Comparison of ENCODE assay signal across 1 cellular context in the genomic region with DNA sequence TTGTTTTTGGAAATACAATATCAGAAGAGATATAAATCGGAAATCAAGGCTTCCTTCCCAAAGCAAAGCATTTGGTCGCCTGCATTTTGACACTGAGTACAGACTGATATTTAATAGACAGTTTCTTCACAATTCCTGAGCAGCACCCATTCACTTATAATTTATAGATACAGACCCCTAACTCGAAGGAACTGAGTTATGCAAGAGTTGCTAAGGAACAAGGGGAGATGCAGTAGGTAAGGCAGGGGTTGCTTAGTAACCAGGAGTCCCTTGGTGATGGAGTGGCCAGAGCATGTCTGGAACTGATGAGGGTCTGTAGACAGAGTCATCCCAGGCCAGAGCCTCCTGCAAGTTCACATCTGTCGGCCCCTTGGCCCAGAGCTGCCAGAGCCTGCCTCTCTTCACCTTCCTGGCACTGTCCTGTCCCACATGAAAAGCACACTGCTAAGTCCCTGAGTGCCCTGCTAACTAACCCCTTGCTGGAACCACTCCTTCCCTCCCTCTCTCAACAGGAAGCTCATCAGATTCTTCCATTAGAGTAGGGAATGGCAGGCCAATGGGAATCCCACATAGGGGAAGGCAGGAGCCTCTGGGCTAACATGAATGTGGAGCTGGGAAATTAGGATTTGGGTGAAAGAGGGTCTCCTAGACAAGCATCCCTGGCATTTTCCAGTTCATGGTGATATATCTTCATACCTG.
TF ChIP-seq lines count a peak whose summit lies in the region.

No MANE protein-coding gene starts in this region.

TF ChIP-seq in HepG2, 621 proteins besides CTCF, POLR2A, EP300 and RAD21 (continued from another document):
- TF ChIP-seq PRDM10 (CRISPR knock-in tag; IDR thresholded peaks at IDR 0.05; ENCODE audit: low read depth) (0 out of 2 replicates have a peak, but pooled peaks have one; percentile 57), ZNF296 (CRISPR knock-in tag; conservative IDR thresholded peaks at IDR 0.05) (no peak), TARDBP (CRISPR knock-in tag; IDR thresholded peaks at IDR 0.05) (0 out of 2 replicates have a peak, but pooled peaks have one; percentile 19), MAZ (IDR thresholded peaks at IDR 0.05; ENCODE audit: borderline replicate concordance, low read depth, low read length) (no peak), MAZ (CRISPR knock-in tag; IDR thresholded peaks at IDR 0.05; ENCODE audit: low read depth) (peak; percentile 38; the same call in 1 of the 2 replicates), ZFP36L2 (CRISPR knock-in tag; IDR thresholded peaks at IDR 0.05) (0 out of 2 replicates have a peak, but pooled peaks have one; percentile 52), AFF4 (CRISPR knock-in tag; IDR thresholded peaks at IDR 0.05) (no peak), ZNF792 (CRISPR knock-in tag; IDR thresholded peaks at IDR 0.05) (0 out of 2 replicates have a peak, but pooled peaks have one; percentile 10), ZFP36 (IDR thresholded peaks at IDR 0.05; ENCODE audit: borderline replicate concordance, low read depth, low read length, partially characterized antibody) (no peak), TEAD3 (CRISPR knock-in tag; optimal IDR thresholded peaks at IDR 0.05; ENCODE audit: borderline replicate concordance) (no peak), SKI (IDR thresholded peaks at IDR 0.05; ENCODE audit: partially characterized antibody) (no peak), ETV5 (CRISPR knock-in tag; IDR thresholded peaks at IDR 0.05; ENCODE audit: borderline replicate concordance) (no peak), ZFYVE20 (CRISPR knock-in tag; IDR thresholded peaks at IDR 0.05; ENCODE audit: borderline replicate concordance, low read depth) (no peak), ZFY (CRISPR knock-in tag; IDR thresholded peaks at IDR 0.05) (no peak), ZNF546 (CRISPR knock-in tag; conservative IDR thresholded peaks at IDR 0.05) (no peak), TGIF2 (CRISPR knock-in tag; IDR thresholded peaks at IDR 0.05) (no peak), NR1H2 (CRISPR knock-in tag; IDR thresholded peaks at IDR 0.05; ENCODE audit: borderline replicate concordance, low read depth) (no peak)
- TF ChIP-seq, protein P1, sequence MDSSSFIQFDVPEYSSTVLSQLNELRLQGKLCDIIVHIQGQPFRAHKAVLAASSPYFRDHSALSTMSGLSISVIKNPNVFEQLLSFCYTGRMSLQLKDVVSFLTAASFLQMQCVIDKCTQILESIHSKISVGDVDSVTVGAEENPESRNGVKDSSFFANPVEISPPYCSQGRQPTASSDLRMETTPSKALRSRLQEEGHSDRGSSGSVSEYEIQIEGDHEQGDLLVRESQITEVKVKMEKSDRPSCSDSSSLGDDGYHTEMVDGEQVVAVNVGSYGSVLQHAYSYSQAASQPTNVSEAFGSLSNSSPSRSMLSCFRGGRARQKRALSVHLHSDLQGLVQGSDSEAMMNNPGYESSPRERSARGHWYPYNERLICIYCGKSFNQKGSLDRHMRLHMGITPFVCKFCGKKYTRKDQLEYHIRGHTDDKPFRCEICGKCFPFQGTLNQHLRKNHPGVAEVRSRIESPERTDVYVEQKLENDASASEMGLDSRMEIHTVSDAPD (CRISPR knock-in tag; IDR thresholded peaks at IDR 0.05) = 0 out of 2 replicates have a peak, but pooled peaks have one; percentile 6
- TF ChIP-seq, protein P2, sequence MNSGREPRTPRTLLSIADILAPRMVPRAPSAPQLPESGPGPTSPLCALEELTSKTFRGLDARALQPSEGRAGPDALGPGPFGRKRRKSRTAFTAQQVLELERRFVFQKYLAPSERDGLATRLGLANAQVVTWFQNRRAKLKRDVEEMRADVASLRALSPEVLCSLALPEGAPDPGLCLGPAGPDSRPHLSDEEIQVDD (CRISPR knock-in tag; IDR thresholded peaks at IDR 0.05; ENCODE audit: borderline replicate concordance) = 0 out of 2 replicates have a peak, but pooled peaks have one; percentile 71
